Comparison of ENCODE assay signal across 8 cellular contexts in the genomic region with DNA sequence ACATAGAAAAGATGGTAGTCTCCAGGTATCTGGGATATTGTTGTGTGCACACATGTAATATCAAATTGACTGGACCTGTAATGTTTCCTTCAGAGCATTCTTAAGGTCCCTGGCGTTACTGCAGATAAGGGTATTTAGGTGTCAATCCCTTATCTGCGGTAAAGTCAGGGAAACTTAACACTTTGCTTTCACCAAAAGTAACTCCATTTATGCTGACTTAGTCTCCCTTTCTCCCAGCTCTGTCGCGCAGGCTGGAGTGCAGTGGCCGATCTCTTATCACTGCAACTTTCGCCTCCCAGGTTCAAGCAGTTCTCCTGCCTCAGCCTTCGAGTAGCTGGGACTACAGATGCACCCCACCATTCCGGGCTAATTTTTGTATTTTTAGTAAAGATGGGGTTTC. TPM values are rescaled to one million over a fixed set of nuclear protein-coding genes. Genes with fewer than 3 reads are reported as not detected.
A peak's percentile ranks its signal among the peaks of the same experiment; 100 is the strongest.
DNase-seq lines count a peak whose midpoint lies in the region; ATAC-seq and TF ChIP-seq lines count a peak whose summit lies in the region.

No MANE protein-coding gene starts in this region.

- intact Hi-C loops in left ventricle myocardium inferior (cut with micrococcal nuclease) (no loop called here), left ventricle myocardium superior (cut with micrococcal nuclease) (no loop called here), body of pancreas (cut with DNase I) (no loop called here)
- intact Hi-C loops in naive thymus-derived CD4-positive, alpha-beta T cell (cut with micrococcal nuclease), result loop anchor here (2.0 to 5.0 kb wide), 7 partner anchors 21 to 671 kb away; a partner anchor contains a TSS

- TF ChIP-seq CTCF in left ventricle myocardium inferior (IDR thresholded peaks at IDR 0.05; ENCODE audit: borderline replicate concordance) (no peak), body of pancreas (IDR thresholded peaks at IDR 0.05) (no peak)

- POLR2A ChIA-PET in naive thymus-derived CD4-positive, alpha-beta T cell (lab: Charles Lee), result interaction anchor here (0.7 to 7.0 kb wide), 11 partner anchors 12 to 294 kb away, joined by 3 to 48 read pairs (median 3); a partner anchor contains a TSS

- peaks cover 10% of the 10 kb centered on the region for H3K36me3 ChIP-seq in left ventricle myocardium inferior
- H3K36me3 ChIP-seq in body of pancreas (replicated peaks in 1 of 2; ENCODE audit: insufficient read depth in 1 of 2, low read depth in 2 of 2), result no peaks in the 10 kb centered on the region
- H3K36me3 ChIP-seq in naive thymus-derived CD4-positive, alpha-beta T cell (ENCODE audit: control insufficient read depth in 2 of 3, insufficient read depth in 3 of 3, low read length in 3 of 3), result peaks cover 0 to 20% (median 0%) of the 10 kb centered on the region in 3 experiments

- H3K4me3 Mint-ChIP-seq in naive thymus-derived CD4-positive, alpha-beta T cell, result peak overlapping the region; percentile 76 to 90 (median 86)

- H3K4me3 ChIP-seq in left ventricle myocardium inferior (peak overlapping the region; percentile 90), body of pancreas (peak overlapping the region in 1 of 2 donors; percentile 12)
- H3K4me3 ChIP-seq in naive thymus-derived CD4-positive, alpha-beta T cell (ENCODE audit: low read length), result peak overlapping the region; percentile 74

- no peaks in the 10 kb centered on the region for H3K9me3 ChIP-seq in left ventricle myocardium inferior (replicated peaks)
- H3K9me3 ChIP-seq in body of pancreas, result no peaks in the 10 kb centered on the region
- no peaks in the 10 kb centered on the region for H3K9me3 ChIP-seq in naive thymus-derived CD4-positive, alpha-beta T cell (ENCODE audit: control insufficient read depth in 2 of 3, low read length in 3 of 3)

- H3K4me1 Mint-ChIP-seq in naive thymus-derived CD4-positive, alpha-beta T cell, result peaks cover 42 to 70% (median 59%) of the 10 kb centered on the region in 7 donors

- no peak for TF ChIP-seq POLR2A in body of pancreas (IDR thresholded peaks at IDR 0.05)

- peak overlapping the region in 8 of 9 donors; percentile 57 to 81 (median 65) for H3K27ac Mint-ChIP-seq in naive thymus-derived CD4-positive, alpha-beta T cell

- DNase-seq in left ventricle myocardium inferior (no peak), left ventricle myocardium superior (no peak), body of pancreas (no peak), NCI-H2171 (lab: John Stamatoyannopoulos, UW) (no peak), cerebellum (ENCODE audit: low spot score) (no peak), HuH-7.5 (ENCODE audit: low spot score) (no peak)
- no peak for DNase-seq in naive thymus-derived CD4-positive, alpha-beta T cell

- ATAC-seq in left ventricle myocardium superior (no peak), body of pancreas (no peak), HG03354 (IDR thresholded peaks at IDR 0.05; ENCODE audit: poor library complexity, severe bottlenecking, unreplicated experiment) (no peak)
- no peak for ATAC-seq in naive thymus-derived CD4-positive, alpha-beta T cell

- H3K27me3 ChIP-seq in left ventricle myocardium inferior (ENCODE audit: low read depth) (no peaks in the 10 kb centered on the region), body of pancreas (no peaks in the 10 kb centered on the region)
- no peaks in the 10 kb centered on the region for H3K27me3 ChIP-seq in naive thymus-derived CD4-positive, alpha-beta T cell (ENCODE audit: control insufficient read depth in 2 of 2, insufficient read depth in 2 of 2, low read length in 2 of 2)

- no peak overlapping the region for H3K27ac ChIP-seq in left ventricle myocardium inferior (replicated peaks)
- H3K27ac ChIP-seq in body of pancreas, result peak overlapping the region in 3 of 4 donors; percentile 37 to 94 (median 91)
- no peak overlapping the region for H3K27ac ChIP-seq in naive thymus-derived CD4-positive, alpha-beta T cell (ENCODE audit: low read depth, low read length)

- WGBS in body of pancreas, 2 donors, result 24 to 32% methylated on average over 8 of the region's 8 CpGs

- peaks cover 76% of the 10 kb centered on the region for H3K4me1 ChIP-seq in left ventricle myocardium inferior
- peaks cover 67% of the 10 kb centered on the region for H3K4me1 ChIP-seq in body of pancreas
- peaks cover 37 to 46% of the 10 kb centered on the region in 2 donors for H3K4me1 ChIP-seq in naive thymus-derived CD4-positive, alpha-beta T cell (ENCODE audit: control insufficient read depth in 2 of 2, insufficient read depth in 2 of 2, low read length in 2 of 2)

- no peaks in the 10 kb centered on the region for H3K9me3 Mint-ChIP-seq in naive thymus-derived CD4-positive, alpha-beta T cell

- H3K27me3 Mint-ChIP-seq in naive thymus-derived CD4-positive, alpha-beta T cell, result no peaks in the 10 kb centered on the region

- H3K36me3 Mint-ChIP-seq in naive thymus-derived CD4-positive, alpha-beta T cell, result peaks cover 0 to 12% (median 4%) of the 10 kb centered on the region in 5 donors

- CTCF ChIA-PET in naive thymus-derived CD4-positive, alpha-beta T cell (lab: Charles Lee), result interaction anchor here (0.8 to 2.8 kb wide), 2 partner anchors 40 to 145 kb away, joined by 3 to 13 read pairs; a partner anchor contains a TSS

RNA-seq across cellular contexts. Expression of a gene that starts 1.8 kb away (rescaled TPM):
- total RNA-seq in left ventricle myocardium inferior (11.1 TPM), left ventricle myocardium superior (16.8 TPM), body of pancreas (10 to 100 TPM; 18.2 to 57.7 TPM), cerebellum (16.1 TPM)
- total RNA-seq in naive thymus-derived CD4-positive, alpha-beta T cell, result 10 to 100 TPM; 32.1 to 51.5 (median 44.6) TPM
- 1 to 10 TPM; 4.0 to 5.8 TPM for polyA plus RNA-seq in naive thymus-derived CD4-positive, alpha-beta T cell

RNA-seq across cellular contexts. Expression of a gene that starts 25.9 kb away (rescaled TPM):
- 14.4 TPM for total RNA-seq in left ventricle myocardium inferior
- total RNA-seq in left ventricle myocardium superior, result 5.5 TPM
- 10 to 100 TPM in 1 of 2 donors, 1 to 10 TPM in 1; 4.2 to 12.9 TPM for total RNA-seq in body of pancreas
- 10 to 100 TPM in 4 of 5 experiments, 1 to 10 TPM in 1; 9.4 to 19.8 (median 17.8) TPM for total RNA-seq in naive thymus-derived CD4-positive, alpha-beta T cell
- under 1 TPM; 0.64 to 0.87 TPM for polyA plus RNA-seq in naive thymus-derived CD4-positive, alpha-beta T cell
- total RNA-seq in cerebellum, result 8.0 TPM

RNA-seq across cellular contexts. Expression of a gene that starts 39.9 kb away (rescaled TPM):
- total RNA-seq in left ventricle myocardium inferior, result 14.3 TPM
- total RNA-seq in left ventricle myocardium superior, result 16.1 TPM
- 10 to 100 TPM in 1 of 2 donors, 1 to 10 TPM in 1; 2.3 to 14.3 TPM for total RNA-seq in body of pancreas
- 10 to 100 TPM; 12.0 to 38.4 (median 16.4) TPM for total RNA-seq in naive thymus-derived CD4-positive, alpha-beta T cell
- polyA plus RNA-seq in naive thymus-derived CD4-positive, alpha-beta T cell, result 10 to 100 TPM; 15.6 to 19.9 TPM
- 13.2 TPM for total RNA-seq in cerebellum

RNA-seq across cellular contexts. Expression of a gene that starts 52.0 kb away (rescaled TPM):
- 16.6 TPM for total RNA-seq in left ventricle myocardium inferior
- total RNA-seq in left ventricle myocardium superior, result 17.0 TPM
- 10 to 100 TPM; 11.2 to 13.7 TPM for total RNA-seq in body of pancreas
- 10 to 100 TPM; 33.5 to 74.7 (median 44.1) TPM for total RNA-seq in naive thymus-derived CD4-positive, alpha-beta T cell
- polyA plus RNA-seq in naive thymus-derived CD4-positive, alpha-beta T cell, result 1 to 10 TPM; 3.1 to 5.1 TPM
- 51.0 TPM for total RNA-seq in cerebellum

RNA-seq across cellular contexts. Expression of a gene that starts 57.2 kb away (rescaled TPM):
- 28.9 TPM for total RNA-seq in left ventricle myocardium inferior
- 30.8 TPM for total RNA-seq in left ventricle myocardium superior
- total RNA-seq in body of pancreas, result 1 to 10 TPM; 4.3 to 7.8 TPM
- 1 to 10 TPM; 4.6 to 9.5 (median 5.5) TPM for total RNA-seq in naive thymus-derived CD4-positive, alpha-beta T cell
- polyA plus RNA-seq in naive thymus-derived CD4-positive, alpha-beta T cell, result 1 to 10 TPM; 1.4 to 2.0 TPM
- total RNA-seq in cerebellum, result 8.1 TPM

Comparison
In these comparisons a context has a peak if more than half of its experiments do, and no peak if none do; other contexts are left out.
1. H3K27ac ChIP-seq: peak in body of pancreas (3 of 4); none in left ventricle myocardium inferior (single experiment) and naive thymus-derived CD4-positive, alpha-beta T cell (single experiment).
2. intact Hi-C loops: an anchor here in naive thymus-derived CD4-positive, alpha-beta T cell (2.0 to 5.0 kb wide); none called in left ventricle myocardium inferior, left ventricle myocardium superior and body of pancreas.